1 cellular context compared by ENCODE assay signal in the genomic region with DNA sequence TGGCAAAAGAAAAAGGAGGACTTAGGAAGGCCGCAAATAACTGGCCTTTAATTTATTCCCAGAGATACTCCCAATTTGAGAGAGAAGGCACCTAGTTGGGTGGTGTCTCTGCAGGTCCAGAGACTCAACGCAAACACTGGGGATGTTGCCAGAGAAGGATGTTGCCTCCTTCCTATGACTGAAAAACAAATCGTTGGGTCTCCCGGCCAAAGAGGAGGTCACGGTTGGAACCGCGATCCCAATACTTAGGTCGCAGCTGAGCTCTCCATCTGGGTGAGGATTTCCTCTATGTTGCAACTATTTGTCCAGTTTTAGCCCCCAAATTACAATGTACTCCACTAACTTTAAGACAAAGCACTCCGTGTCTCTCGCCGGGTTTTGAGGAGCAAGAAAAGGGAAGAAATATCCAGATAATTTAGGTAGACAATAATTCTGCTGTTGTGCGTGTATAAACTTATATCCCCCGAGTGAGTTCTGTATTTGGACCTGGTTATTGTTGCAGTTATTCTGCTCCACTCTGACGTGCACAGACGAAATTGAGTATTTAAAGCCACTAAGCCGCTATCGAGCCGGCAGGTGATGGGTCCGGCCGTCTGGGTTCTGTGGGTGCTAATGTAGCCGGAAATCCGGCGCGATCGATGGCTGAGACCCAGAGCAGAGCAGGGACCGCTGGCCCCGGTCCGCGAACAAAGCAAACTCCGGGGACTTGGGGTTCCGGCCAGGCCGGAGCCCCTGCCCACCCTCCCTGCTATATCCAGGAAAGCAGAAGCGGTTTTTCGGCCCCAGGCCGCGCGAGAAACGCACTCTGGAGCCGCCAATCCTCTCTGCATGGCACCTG.
TF ChIP-seq lines count a peak whose summit lies in the region.

No MANE protein-coding gene starts in this region.

TF ChIP-seq in endothelial cell of umbilical vein, 7 proteins besides CTCF, POLR2A, EP300 and RAD21:
- TF ChIP-seq GATA2 (IDR thresholded peaks at IDR 0.05; ENCODE audit: insufficient read depth, insufficient read length, low read depth, low read length) (no peak), EZH2 (IDR thresholded peaks at IDR 0.05; ENCODE audit: borderline replicate concordance, low read depth, low read length, severe bottlenecking) (peak; percentile 88), FOS (IDR thresholded peaks at IDR 0.05; ENCODE audit: borderline replicate concordance, insufficient read depth, low read length) (no peak), MYC (IDR thresholded peaks at IDR 0.05; ENCODE audit: low read depth, low read length) (no peak), JUN (IDR thresholded peaks at IDR 0.05; ENCODE audit: borderline replicate concordance, insufficient read depth, insufficient read length, low read depth) (no peak), POLR2AphosphoS5 (IDR thresholded peaks at IDR 0.05; ENCODE audit: insufficient read depth, low read depth, low read length) (no peak)
- TF ChIP-seq, protein P1, sequence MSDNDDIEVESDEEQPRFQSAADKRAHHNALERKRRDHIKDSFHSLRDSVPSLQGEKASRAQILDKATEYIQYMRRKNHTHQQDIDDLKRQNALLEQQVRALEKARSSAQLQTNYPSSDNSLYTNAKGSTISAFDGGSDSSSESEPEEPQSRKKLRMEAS (IDR thresholded peaks at IDR 0.05; ENCODE audit: insufficient read depth, insufficient read length) = no peak
TF ChIP-seq in endothelial cell of umbilical vein: peak in this region for 1.
